15 cellular contexts compared by ENCODE assay signal in genomic region chr11:6855971-6856542, GRCh38. TPM values are rescaled to one million over a fixed set of nuclear protein-coding genes. Genes with fewer than 3 reads are reported as not detected.
DNase-seq lines count a peak whose midpoint lies in the region; ATAC-seq and TF ChIP-seq lines count a peak whose summit lies in the region.
"Had no signal": no experiment of that assay in that cellular context is flagged by ENCODE, and none has a peak within 500 bp of the region (broad histone marks: within the 10 kb centered on the region; RNA-seq: fewer than 3 reads in every experiment).

No MANE protein-coding gene starts in this region.

- peak; percentile 1 for DNase-seq in ACHN
- DNase-seq in HS-27A (ENCODE audit: low read depth), result peak; percentile 27
- DNase-seq in amniotic stem cell (lab: John Stamatoyannopoulos, UW), result peak; percentile 19
- peak; percentile 33 to 75 for DNase-seq in foreskin keratinocyte
- DNase-seq in NCI-H2227 (lab: John Stamatoyannopoulos, UW; ENCODE audit: unreplicated experiment), result no peak
- DNase-seq: activated CD4-positive, alpha-beta T cell treated with anti-CD3 and anti-CD28 coated beads, Interleukin-2, amount 10 ng/mL, durations not matched to agents 7 days and 5 days; midbrain; NCI-H1930; NK-92 treated with Interleukin-12 subunit alpha and Interleukin-12 subunit beta, amount 100 ng/mL, for 24 hours had no signal

- H3K27ac ChIP-seq in foreskin keratinocyte, result no peak overlapping the region
- no peak overlapping the region for H3K27ac ChIP-seq in gastroesophageal sphincter
- H3K27ac ChIP-seq: uterus had no signal

- H3K27me3 ChIP-seq in foreskin keratinocyte (no peaks in the 10 kb centered on the region), gastroesophageal sphincter (no peaks in the 10 kb centered on the region)
- H3K27me3 ChIP-seq: uterus had no signal

- TF ChIP-seq CTCF in foreskin keratinocyte (conservative IDR thresholded peaks at IDR 0.05), result no peak
- TF ChIP-seq CTCF in gastroesophageal sphincter (IDR thresholded peaks at IDR 0.05), result no peak

- ATAC-seq in foreskin keratinocyte, result peak; percentile 71
- ATAC-seq in gastroesophageal sphincter, result no peak
- ATAC-seq in HG03457 (IDR thresholded peaks at IDR 0.05; ENCODE audit: unreplicated experiment), result no peak
- no peak for ATAC-seq in HG02970 (IDR thresholded peaks at IDR 0.05; ENCODE audit: low FRiP score, unreplicated experiment)

- TF ChIP-seq EP300 in gastroesophageal sphincter (IDR thresholded peaks at IDR 0.05), result no peak

- H3K4me3 ChIP-seq in gastroesophageal sphincter, result no peak overlapping the region
- H3K4me3 ChIP-seq: uterus had no signal

- H3K36me3 ChIP-seq in gastroesophageal sphincter, result no peaks in the 10 kb centered on the region
- H3K36me3 ChIP-seq: uterus had no signal

- peaks cover 0 to 13% (median 0%) of the 10 kb centered on the region in 3 donors for H3K9me3 ChIP-seq in gastroesophageal sphincter
- H3K9me3 ChIP-seq: uterus had no signal

- no peak for TF ChIP-seq POLR2A in gastroesophageal sphincter (IDR thresholded peaks at IDR 0.05)

- WGBS in gastroesophageal sphincter (ENCODE audit: low coverage in 1 of 2), 2 donors, result 10 to 40% methylated on average over 1 of the region's 1 CpG

- H3K4me1 ChIP-seq in foreskin keratinocyte, result no peaks in the 10 kb centered on the region
- no peaks in the 10 kb centered on the region for H3K4me1 ChIP-seq in gastroesophageal sphincter
- H3K4me1 ChIP-seq: uterus had no signal

- in situ Hi-C loops in ACHN (cut with HindIII; ENCODE audit: low pct_ligation_motif_present, low pct_unique_long_range_greater_than_20kb, low sequenced_read_pairs), result no loop called here

RNA-seq across cellular contexts. Expression of gene OR10A2, which starts 6.8 kb away (rescaled TPM):
- not detected in 2 replicates for total RNA-seq in foreskin keratinocyte
- not detected in 2 replicates for polyA plus RNA-seq in foreskin keratinocyte
- under 1 TPM in 1 of 4 donors, not detected in 3; 0.12 TPM for total RNA-seq in gastroesophageal sphincter
- total RNA-seq: activated CD4-positive, alpha-beta T cell treated with anti-CD3 and anti-CD28 coated beads, Interleukin-2, amount 10 ng/mL, durations not matched to agents 7 days and 5 days; activated T-helper 1 cell treated with anti-CD3 and anti-CD28 coated beads, Interleukin-12 subunit alpha, Interleukin-12 subunit beta, Interleukin-2, Interleukin-4 antibody, amounts not matched to agents 30 ng/mL and 10 ng/mL and 1 ng/mL, durations not matched to agents 14 hours and 24 hours and 36 hours; uterus had no signal
- polyA plus RNA-seq: IgD-negative memory B cell had no signal

RNA-seq across cellular contexts. Expression of gene OR10A5, which starts 10.6 kb away (rescaled TPM):
- not detected in 2 replicates for total RNA-seq in foreskin keratinocyte
- not detected in 2 replicates for polyA plus RNA-seq in foreskin keratinocyte
- not detected for total RNA-seq in gastroesophageal sphincter
- total RNA-seq: activated CD4-positive, alpha-beta T cell treated with anti-CD3 and anti-CD28 coated beads, Interleukin-2, amount 10 ng/mL, durations not matched to agents 7 days and 5 days; activated T-helper 1 cell treated with anti-CD3 and anti-CD28 coated beads, Interleukin-12 subunit alpha, Interleukin-12 subunit beta, Interleukin-2, Interleukin-4 antibody, amounts not matched to agents 30 ng/mL and 10 ng/mL and 1 ng/mL, durations not matched to agents 14 hours and 24 hours and 36 hours; uterus had no signal
- polyA plus RNA-seq: IgD-negative memory B cell had no signal

RNA-seq across cellular contexts. Expression of gene OR10A4, which starts 20.4 kb away (rescaled TPM):
- total RNA-seq in foreskin keratinocyte, result not detected in 2 replicates
- polyA plus RNA-seq in foreskin keratinocyte, result not detected in 2 replicates
- not detected for total RNA-seq in gastroesophageal sphincter
- total RNA-seq: activated CD4-positive, alpha-beta T cell treated with anti-CD3 and anti-CD28 coated beads, Interleukin-2, amount 10 ng/mL, durations not matched to agents 7 days and 5 days; activated T-helper 1 cell treated with anti-CD3 and anti-CD28 coated beads, Interleukin-12 subunit alpha, Interleukin-12 subunit beta, Interleukin-2, Interleukin-4 antibody, amounts not matched to agents 30 ng/mL and 10 ng/mL and 1 ng/mL, durations not matched to agents 14 hours and 24 hours and 36 hours; uterus had no signal
- polyA plus RNA-seq: IgD-negative memory B cell had no signal

RNA-seq across cellular contexts. Expression of gene OR2D2, which starts 36.2 kb away (rescaled TPM):
- total RNA-seq in foreskin keratinocyte (0.11 TPM in 1 of 2 replicates, not detected in the other), gastroesophageal sphincter (under 1 TPM in 1 of 4 donors, not detected in 3; 0.31 TPM)
- polyA plus RNA-seq in foreskin keratinocyte, result not detected in 2 replicates
- total RNA-seq: activated CD4-positive, alpha-beta T cell treated with anti-CD3 and anti-CD28 coated beads, Interleukin-2, amount 10 ng/mL, durations not matched to agents 7 days and 5 days had no signal
- polyA plus RNA-seq: IgD-negative memory B cell had no signal

RNA-seq across cellular contexts. Expression of gene OR6A2, which starts 56.6 kb away (rescaled TPM):
- total RNA-seq in foreskin keratinocyte (not detected in 2 replicates), gastroesophageal sphincter (under 1 TPM in 2 of 4 donors, not detected in 2; 0.08 to 0.13 TPM)
- polyA plus RNA-seq in foreskin keratinocyte, result not detected in 2 replicates
- total RNA-seq: activated CD4-positive, alpha-beta T cell treated with anti-CD3 and anti-CD28 coated beads, Interleukin-2, amount 10 ng/mL, durations not matched to agents 7 days and 5 days had no signal
- polyA plus RNA-seq: IgD-negative memory B cell had no signal
